8 cellular contexts compared by ENCODE assay signal in the genomic region with DNA sequence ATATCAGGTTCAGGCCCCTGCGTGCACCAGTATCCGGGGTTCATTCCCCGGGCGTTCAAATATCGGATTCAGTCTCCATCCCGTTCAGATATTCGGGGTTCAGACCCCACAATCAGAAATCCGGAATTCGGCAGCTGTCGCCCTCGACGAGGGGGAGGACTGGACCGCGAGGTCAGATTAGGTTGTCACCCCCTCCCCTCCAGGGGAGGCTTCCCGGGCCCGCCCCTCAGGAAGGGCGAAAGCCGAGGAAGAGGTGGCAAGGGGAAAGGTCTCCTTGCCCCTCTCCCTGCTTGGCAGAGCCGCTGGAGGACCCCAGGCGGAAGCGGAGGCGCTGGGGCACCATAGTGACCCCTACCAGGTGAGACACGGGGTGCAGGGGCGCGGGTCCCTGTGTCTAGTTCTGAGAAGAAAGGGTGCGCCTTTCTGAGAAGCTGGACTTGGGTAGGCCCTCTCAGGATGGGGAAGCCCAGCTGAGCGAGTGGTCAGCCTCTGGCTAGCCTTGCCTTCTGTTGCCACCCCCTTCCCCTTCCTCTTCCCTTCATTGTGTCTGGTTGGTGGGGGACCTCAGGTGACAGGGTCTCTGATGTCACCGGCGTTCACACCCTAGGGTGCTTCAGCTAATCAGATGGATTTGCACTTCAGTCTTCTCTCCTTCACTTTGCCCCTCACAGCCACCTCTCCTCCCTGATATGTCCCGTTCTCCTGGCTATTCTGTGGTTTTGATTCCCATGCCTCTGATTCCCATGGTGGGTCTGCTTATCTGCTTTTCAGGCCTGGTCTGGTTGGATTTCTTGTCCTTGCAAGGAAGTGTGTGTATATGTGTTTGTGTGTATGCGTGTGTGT. TPM values are rescaled to one million over a fixed set of nuclear protein-coding genes. Genes with fewer than 3 reads are reported as not detected.
DNase-seq lines count a peak whose midpoint lies in the region; ATAC-seq and TF ChIP-seq lines count a peak whose summit lies in the region.

No MANE protein-coding gene starts in this region.

- H3K27ac ChIP-seq in RWPE1 (peak overlapping the region; percentile 85), mesodermal cell (ENCODE audit: low read depth, low read length, severe bottlenecking) (peak overlapping the region; percentile 79), upper lobe of right lung (peak overlapping the region; percentile 93)
- peak overlapping the region; percentile 91 for H3K27ac ChIP-seq in effector memory CD4-positive, alpha-beta T cell (ENCODE audit: insufficient read depth, low read length, poor library complexity, severe bottlenecking)

- no peaks in the 10 kb centered on the region for H3K9me3 ChIP-seq in effector memory CD4-positive, alpha-beta T cell (ENCODE audit: control insufficient read depth, low read length)
- H3K9me3 ChIP-seq in mesodermal cell (ENCODE audit: control insufficient read depth, low read length) (peaks cover 8% of the 10 kb centered on the region), upper lobe of right lung (no peaks in the 10 kb centered on the region)

- TF ChIP-seq CTCF in RWPE1 (conservative IDR thresholded peaks at IDR 0.05; ENCODE audit: low read depth), result no peak
- no peak for TF ChIP-seq CTCF in upper lobe of right lung (IDR thresholded peaks at IDR 0.05)

- CTCF ChIA-PET in RWPE1 (lab: Yijun Ruan, JAX), result interaction anchor here (0.7 kb wide), 1 partner anchor 683 kb away, joined by 4 read pairs; no protein-coding TSS in a partner anchor

- POLR2A ChIA-PET in RWPE1 (lab: Yijun Ruan, JAX; ENCODE audit: low non-redundant PET), result interaction anchor here (0.6 kb wide), 1 partner anchor 123 kb away, joined by 3 read pairs; no protein-coding TSS in a partner anchor

- H3K4me1 ChIP-seq in effector memory CD4-positive, alpha-beta T cell (ENCODE audit: control insufficient read depth, insufficient read depth, low read length, poor library complexity, severe bottlenecking), result peaks cover 25% of the 10 kb centered on the region
- H3K4me1 ChIP-seq in mesodermal cell (ENCODE audit: control insufficient read depth, insufficient read depth, low read length, poor library complexity, severe bottlenecking), result peaks cover 21% of the 10 kb centered on the region
- peaks cover 33% of the 10 kb centered on the region for H3K4me1 ChIP-seq in upper lobe of right lung

- intact Hi-C loops in upper lobe of right lung (cut with DNase I), result no loop called here

- 5 to 8% methylated on average over 17 to 27 of the region's 31 CpGs for WGBS in mesodermal cell (ENCODE audit: insufficient coverage in 2 of 2), 2 experiments

- peak; percentile 22 for DNase-seq in NCI-H748 (lab: John Stamatoyannopoulos, UW; ENCODE audit: unreplicated experiment)
- DNase-seq in NCI-H748 treated with DMSO at 0.1 percent for 48 hours (lab: John Stamatoyannopoulos, UW), result no peak
- peak; percentile 20 for DNase-seq in RWPE1 (ENCODE audit: low spot score)
- no peak for DNase-seq in effector memory CD4-positive, alpha-beta T cell
- DNase-seq in upper lobe of right lung, result peak; percentile 70
- DNase-seq in GDM1 (lab: John Stamatoyannopoulos, UW), result no peak

- H3K27me3 ChIP-seq in effector memory CD4-positive, alpha-beta T cell (replicated peaks; ENCODE audit: control insufficient read depth, insufficient read depth, low read length, poor library complexity, severe bottlenecking), result no peaks in the 10 kb centered on the region
- H3K27me3 ChIP-seq in upper lobe of right lung, result no peaks in the 10 kb centered on the region

- ATAC-seq in upper lobe of right lung (peak; percentile 23), HG02938 (IDR thresholded peaks at IDR 0.05; ENCODE audit: unreplicated experiment) (no peak)

- H3K36me3 ChIP-seq in effector memory CD4-positive, alpha-beta T cell (ENCODE audit: control insufficient read depth, insufficient read depth, low read length), result peaks cover 22% of the 10 kb centered on the region
- H3K36me3 ChIP-seq in mesodermal cell (ENCODE audit: control insufficient read depth, insufficient read depth, low read length) (peaks cover 60% of the 10 kb centered on the region), upper lobe of right lung (peaks cover 40% of the 10 kb centered on the region)

- H3K4me3 ChIP-seq in effector memory CD4-positive, alpha-beta T cell (ENCODE audit: insufficient read depth, low read depth, low read length, poor library complexity, severe bottlenecking), result peak overlapping the region; percentile 100
- H3K4me3 ChIP-seq in mesodermal cell (ENCODE audit: extremely low read depth, insufficient read depth, low read length, poor library complexity, severe bottlenecking), result peak overlapping the region; percentile 80
- H3K4me3 ChIP-seq in upper lobe of right lung, result peak overlapping the region; percentile 99

RNA-seq across cellular contexts. Expression of gene TAOK2, which starts 0.8 kb away (rescaled TPM):
- polyA plus RNA-seq in mesodermal cell (2013, experiment 1 of 2), result 46.5 TPM
- polyA plus RNA-seq in mesodermal cell (2013, experiment 2 of 2), result 38.1 TPM
- 75.4 TPM for total RNA-seq in upper lobe of right lung

RNA-seq across cellular contexts. Expression of gene TMEM219, which starts 12.6 kb away (rescaled TPM):
- polyA plus RNA-seq in mesodermal cell (2013, experiment 1 of 2), result 151 TPM
- polyA plus RNA-seq in mesodermal cell (2013, experiment 2 of 2), result 126 TPM
- total RNA-seq in upper lobe of right lung, result 133 TPM

RNA-seq across cellular contexts. Expression of gene HIRIP3, which starts 20.9 kb away (rescaled TPM):
- 11.8 TPM for polyA plus RNA-seq in mesodermal cell (2013, experiment 1 of 2)
- polyA plus RNA-seq in mesodermal cell (2013, experiment 2 of 2), result 11.0 TPM
- 20.3 TPM for total RNA-seq in upper lobe of right lung

RNA-seq across cellular contexts. Expression of gene INO80E, which starts 21.5 kb away (rescaled TPM):
- polyA plus RNA-seq in mesodermal cell (2013, experiment 1 of 2), result 84.6 TPM
- polyA plus RNA-seq in mesodermal cell (2013, experiment 2 of 2), result 76.6 TPM
- total RNA-seq in upper lobe of right lung, result 65.3 TPM

RNA-seq across cellular contexts. Expression of gene DOC2A, which starts 36.3 kb away (rescaled TPM):
- polyA plus RNA-seq in mesodermal cell (2013, experiment 1 of 2), result 1.5 TPM
- polyA plus RNA-seq in mesodermal cell (2013, experiment 2 of 2), result 2.3 TPM
- 2.6 TPM for total RNA-seq in upper lobe of right lung

Comparison
In these comparisons a context has a peak if more than half of its experiments do, and no peak if none do; other contexts are left out.
1. DNase-seq: peak in NCI-H748 (single experiment), RWPE1 (single experiment) and upper lobe of right lung (single experiment); none in NCI-H748 treated with DMSO at 0.1 percent for 48 hours (single experiment), effector memory CD4-positive, alpha-beta T cell (0 of 3) and GDM1 (single experiment).
2. Peak in every context shown above with its lines, with median percentiles within 50 percentile points of each other: H3K27ac ChIP-seq and H3K4me3 ChIP-seq.